In genomic region chr3:194130807-194131589, GRCh38 we compare ENCODE assay signal across 1 cellular context.
TF ChIP-seq lines count a peak whose summit lies in the region.

No MANE protein-coding gene starts in this region.

TF ChIP-seq in HepG2, 621 proteins besides CTCF, POLR2A, EP300 and RAD21 (continued from another document and continues in another):
- peak; percentile 71; the same call in 1 of the 2 replicates for TF ChIP-seq ZNF281 (CRISPR knock-in tag; IDR thresholded peaks at IDR 0.05; ENCODE audit: borderline replicate concordance)
- TF ChIP-seq ZNF207 (IDR thresholded peaks at IDR 0.05; ENCODE audit: borderline replicate concordance), result no peak
- TF ChIP-seq HIC2 (CRISPR knock-in tag; IDR thresholded peaks at IDR 0.05; ENCODE audit: low read depth), result no peak
- no peak for TF ChIP-seq ZNF552 (CRISPR knock-in tag; IDR thresholded peaks at IDR 0.05; ENCODE audit: borderline replicate concordance)
- no peak for TF ChIP-seq ZNF567 (CRISPR knock-in tag; IDR thresholded peaks at IDR 0.05; ENCODE audit: borderline replicate concordance)
- TF ChIP-seq GATAD2A (CRISPR knock-in tag; IDR thresholded peaks at IDR 0.05), result peak; percentile 80
- TF ChIP-seq PAX8 (CRISPR knock-in tag; IDR thresholded peaks at IDR 0.05; ENCODE audit: borderline replicate concordance), result no peak
- 0 out of 4 replicates have a peak, but pooled peaks of 1 of the 2 experiments have one; percentile 29 for TF ChIP-seq REST (IDR thresholded peaks at IDR 0.05; ENCODE audit: borderline replicate concordance in 1 of 2, low read depth in 1 of 2, low read length in 2 of 2)
- 0 out of 2 replicates have a peak, but pooled peaks have one; percentile 25 for TF ChIP-seq TARDBP (CRISPR knock-in tag; IDR thresholded peaks at IDR 0.05)
- peak; percentile 31; the same call in 1 of the 2 replicates for TF ChIP-seq SIX1 (CRISPR knock-in tag; IDR thresholded peaks at IDR 0.05; ENCODE audit: borderline replicate concordance)
- no peak for TF ChIP-seq TOPORS (CRISPR knock-in tag; IDR thresholded peaks at IDR 0.05)
- peak; percentile 48 for TF ChIP-seq GABPB1 (CRISPR knock-in tag; IDR thresholded peaks at IDR 0.05)
- TF ChIP-seq ZNF577 (CRISPR knock-in tag; IDR thresholded peaks at IDR 0.05; ENCODE audit: borderline replicate concordance, low read depth), result no peak
- TF ChIP-seq PRDM15 (CRISPR knock-in tag; IDR thresholded peaks at IDR 0.05), result no peak
- peak; percentile 50; the same call in 1 of the 2 replicates for TF ChIP-seq MAZ (IDR thresholded peaks at IDR 0.05; ENCODE audit: borderline replicate concordance, low read depth, low read length)
- no peak for TF ChIP-seq MAZ (CRISPR knock-in tag; IDR thresholded peaks at IDR 0.05; ENCODE audit: low read depth)
- TF ChIP-seq SIN3A (IDR thresholded peaks at IDR 0.05; ENCODE audit: borderline replicate concordance, low read depth, low read length), result peak; percentile 69; the same call in 1 of the 2 replicates
- no peak for TF ChIP-seq PBX3 (CRISPR knock-in tag; IDR thresholded peaks at IDR 0.05; ENCODE audit: borderline replicate concordance)
- no peak for TF ChIP-seq MNT (IDR thresholded peaks at IDR 0.05)
- no peak for TF ChIP-seq AGO1 (IDR thresholded peaks at IDR 0.05; ENCODE audit: low read depth, low read length, poor library complexity, severe bottlenecking)
- 0 out of 2 replicates have a peak, but pooled peaks have one; percentile 31 for TF ChIP-seq ZNF441 (CRISPR knock-in tag; IDR thresholded peaks at IDR 0.05; ENCODE audit: borderline replicate concordance)
- TF ChIP-seq ZNF687 (CRISPR knock-in tag; IDR thresholded peaks at IDR 0.05), result peak; percentile 48
- TF ChIP-seq RARA (CRISPR knock-in tag; IDR thresholded peaks at IDR 0.05), result peak; percentile 81
- no peak for TF ChIP-seq ZIK1 (CRISPR knock-in tag; IDR thresholded peaks at IDR 0.05; ENCODE audit: borderline replicate concordance, low read depth)
- peak; percentile 86 for TF ChIP-seq FOXA3 (CRISPR knock-in tag; IDR thresholded peaks at IDR 0.05)
- TF ChIP-seq ZNF558 (CRISPR knock-in tag; IDR thresholded peaks at IDR 0.05; ENCODE audit: borderline replicate concordance), result 0 out of 2 replicates have a peak, but pooled peaks have one; percentile 45
- TF ChIP-seq ZMYM3 (CRISPR knock-in tag; IDR thresholded peaks at IDR 0.05), result peak; percentile 38; the same call in 1 of the 2 replicates
- no peak for TF ChIP-seq ZNF34 (CRISPR knock-in tag; IDR thresholded peaks at IDR 0.05; ENCODE audit: borderline replicate concordance)
- TF ChIP-seq KDM6A (CRISPR knock-in tag; IDR thresholded peaks at IDR 0.05; ENCODE audit: low read depth), result 0 out of 2 replicates have a peak, but pooled peaks have one; percentile 23
- TF ChIP-seq ZNF317 (CRISPR knock-in tag; IDR thresholded peaks at IDR 0.05), result no peak
- peak; percentile 32 for TF ChIP-seq CCAR2 (optimal IDR thresholded peaks at IDR 0.05; ENCODE audit: low read depth, low read length)
- no peak for TF ChIP-seq ZNF256 (CRISPR knock-in tag; conservative IDR thresholded peaks at IDR 0.05)
- TF ChIP-seq RCOR2 (CRISPR knock-in tag; IDR thresholded peaks at IDR 0.05), result peak; percentile 66
- TF ChIP-seq CEBPB (IDR thresholded peaks at IDR 0.05; ENCODE audit: borderline replicate concordance, low read depth, low read length), result no peak
- TF ChIP-seq THRA (CRISPR knock-in tag; IDR thresholded peaks at IDR 0.05; ENCODE audit: borderline replicate concordance), result 0 out of 2 replicates have a peak, but pooled peaks have one; percentile 26
